In genomic region chr17:79890706-79891105, GRCh38 we compare ENCODE assay signal across 27 cellular contexts. TPM values are rescaled to one million over a fixed set of nuclear protein-coding genes. Genes with fewer than 3 reads are reported as not detected.
A peak's percentile ranks its signal among the peaks of the same experiment; 100 is the strongest.
DNase-seq lines count a peak whose midpoint lies in the region; ATAC-seq, FAIRE-seq and TF ChIP-seq lines count a peak whose summit lies in the region.
"Had no signal": no experiment of that assay in that cellular context is flagged by ENCODE, and none has a peak within 500 bp of the region (broad histone marks: within the 10 kb centered on the region; RNA-seq: fewer than 3 reads in every experiment).

No MANE protein-coding gene starts in this region.

- peak; percentile 25 for DNase-seq in NCI-H82 (lab: John Stamatoyannopoulos, UW)
- no peak for DNase-seq in NCI-H82 treated with DMSO at 0.1 percent for 48 hours (lab: John Stamatoyannopoulos, UW; ENCODE audit: unreplicated experiment)
- peak; percentile 62 for DNase-seq in MG63
- DNase-seq in heart right ventricle = no peak
- DNase-seq in small intestine = peak; percentile 75
- DNase-seq in stimulated activated CD4-positive, alpha-beta T cell treated with anti-CD3 and anti-CD28 coated beads, Interleukin-1b, Interleukin-23, amount 100 ng/mL, for 48 hours = no peak
- no peak for DNase-seq in activated CD8-positive, alpha-beta memory T cell treated with anti-CD3 and anti-CD28 coated beads, Interleukin-2, amount 50 U/mL, for 4 hours
- no peak for DNase-seq in pons (ENCODE audit: low spot score)
- DNase-seq: 8988T; activated CD4-positive, alpha-beta memory T cell treated with anti-CD3 and anti-CD28 coated beads for 36 hours; activated CD4-positive, CD25-positive, alpha-beta regulatory T cell treated with anti-CD3 and anti-CD28 coated beads, Interleukin-2, amount 50 U/mL, for 72 hours; activated CD8-positive, alpha-beta memory T cell treated with anti-CD3 and anti-CD28 coated beads, Interleukin-2, amount 50 U/mL, for 48 hours; activated naive CD4-positive, alpha-beta T cell treated with anti-CD3 and anti-CD28 coated beads, Interleukin-2, amount 50 U/mL, for 16 hours; immature natural killer cell; NCI-H187 treated with DMSO at 0.1 percent for 48 hours; OCI-M1; stimulated activated CD4-positive, alpha-beta T cell treated with anti-CD3 and anti-CD28 coated beads, Interleukin-4, amount 100 ng/mL, for 24 hours; T-helper 17 cell had no signal

- intact Hi-C loops in heart right ventricle (cut with DNase I) = no loop called here

- H3K27ac ChIP-seq in heart right ventricle (no peak overlapping the region), small intestine (ENCODE audit: low read depth in 1 of 2, low read length in 1 of 2) (no peak overlapping the region)
- H3K27ac ChIP-seq: C4-2B, right lobe of liver, RWPE1, transverse colon had no signal

- H3K27me3 ChIP-seq in MG63 (0 out of 2 replicates have a peak, but pooled peaks cover under 1% of the 10 kb centered on the region), heart right ventricle (peaks cover 0 to 52% (median 42%) of the 10 kb centered on the region in 7 donors), small intestine (ENCODE audit: control insufficient read depth in 2 of 2, insufficient read depth in 2 of 2, low read length in 2 of 2) (no peaks in the 10 kb centered on the region)
- H3K27me3 ChIP-seq: right lobe of liver had no signal

- peak in 7 of 8 donors; percentile 24 to 62 (median 39) for ATAC-seq in heart right ventricle
- ATAC-seq: T-helper 17 cell had no signal

- 25 to 30% methylated on average over 9 of the region's 9 CpGs for WGBS in heart right ventricle, 2 donors
- WGBS in small intestine, 3 donors = 17 to 40% (median 34%) methylated on average over 9 of the region's 9 CpGs

- no peak for TF ChIP-seq CTCF in heart right ventricle (IDR thresholded peaks at IDR 0.05)

- H3K36me3 ChIP-seq in MG63 (no peaks in the 10 kb centered on the region), heart right ventricle (no peaks in the 10 kb centered on the region), small intestine (ENCODE audit: control insufficient read depth in 2 of 2, insufficient read depth in 2 of 2, low read length in 2 of 2) (no peaks in the 10 kb centered on the region)
- H3K36me3 ChIP-seq: right lobe of liver, transverse colon had no signal

- FAIRE-seq in small intestine (lab: Jason Lieb, UNC) = no peak
- FAIRE-seq: colon, GM18507, GM19239, H1, TTC549 had no signal

- no peaks in the 10 kb centered on the region for H3K9me3 ChIP-seq in MG63
- H3K9me3 ChIP-seq in heart right ventricle = no peaks in the 10 kb centered on the region
- no peaks in the 10 kb centered on the region for H3K9me3 ChIP-seq in small intestine (ENCODE audit: control insufficient read depth, low read depth)
- H3K9me3 ChIP-seq: right lobe of liver, transverse colon had no signal

- H3K4me3 ChIP-seq in MG63 (no peak overlapping the region), heart right ventricle (no peak overlapping the region), small intestine (ENCODE audit: low read depth in 1 of 2, low read length in 2 of 2) (no peak overlapping the region)
- H3K4me3 ChIP-seq: right lobe of liver, transverse colon had no signal

- peaks cover 2 to 20% (median 18%) of the 10 kb centered on the region in 9 donors for H3K4me1 ChIP-seq in heart right ventricle
- H3K4me1 ChIP-seq in small intestine (ENCODE audit: control insufficient read depth in 2 of 2, insufficient read depth in 1 of 2, low read depth in 1 of 2, low read length in 1 of 2) = peaks cover 0 to 8% of the 10 kb centered on the region in 2 donors
- H3K4me1 ChIP-seq: right lobe of liver had no signal

RNA-seq across cellular contexts. Expression of gene CBX4, which starts 51.5 kb away (rescaled TPM):
- 8.8 and 26.2 TPM in 2 replicates for total RNA-seq in MG63 (2014; rRNA removed; shearing (Covaris generic); ENCODE audit: low replicate concordance)
- total RNA-seq in heart right ventricle = 10 to 100 TPM; 21.6 to 38.2 (median 26.4) TPM
- 1 to 10 TPM; 9.4 to 9.8 TPM for polyA plus RNA-seq in heart right ventricle
- 10 to 100 TPM in 1 of 3 donors, 1 to 10 TPM in 2; 5.4 to 15.2 (median 6.3) TPM for polyA plus RNA-seq in small intestine

Comparison
In these comparisons a context has a peak if more than half of its experiments do, and no peak if none do; other contexts are left out.
1. DNase-seq: peak in NCI-H82 (single experiment), MG63 (single experiment) and small intestine (single experiment); none in NCI-H82 treated with DMSO at 0.1 percent for 48 hours (single experiment), heart right ventricle (0 of 2), stimulated activated CD4-positive, alpha-beta T cell treated with anti-CD3 and anti-CD28 coated beads, Interleukin-1b, Interleukin-23, amount 100 ng/mL, for 48 hours (single experiment), activated CD8-positive, alpha-beta memory T cell treated with anti-CD3 and anti-CD28 coated beads, Interleukin-2, amount 50 U/mL, for 4 hours (single experiment) and pons (single experiment).